ENCODE assay signal across 34 cellular contexts in genomic region chrX:153653556-153653955, GRCh38. TPM values are rescaled to one million over a fixed set of nuclear protein-coding genes. Genes with fewer than 3 reads are reported as not detected.
"Had no signal": no experiment of that assay in that cellular context is flagged by ENCODE, and none has a peak within 500 bp of the region (broad histone marks: within the 10 kb centered on the region; RNA-seq: fewer than 3 reads in every experiment).

No MANE protein-coding gene starts in this region.

- H2AFZ ChIP-seq: hepatocyte, parathyroid adenoma had no signal

- H3K4me3 Mint-ChIP-seq: dendritic cell treated with granulocyte-macrophage colony-stimulating factor and Interleukin-4, amounts not matched to agents 40 ng/mL and 50 ng/mL, for 4 days; endodermal cell; mesothelial cell of epicardium; natural killer cell treated with Interleukin-12 subunit alpha and Interleukin-12 subunit beta and Interleukin-15 and Interleukin-18, amount 100 ng/mL, for 72 hours; neural crest cell had no signal

- DNase-seq: colonic mucosa; effector CD8-positive, alpha-beta T cell; foreskin keratinocyte; heart left ventricle; left cardiac atrium; left lung; mesenchymal stem cell; mucosa of descending colon; naive B cell; stimulated activated CD4-positive, alpha-beta T cell treated with anti-CD3 and anti-CD28 coated beads, Interleukin-12 subunit alpha, Interleukin-12 subunit beta, amount 100 ng/mL, for 4 hours; stimulated activated CD4-positive, alpha-beta T cell treated with anti-CD3 and anti-CD28 coated beads, Interleukin-1b, Interleukin-23, amount 100 ng/mL, for 48 hours; stimulated activated CD4-positive, alpha-beta T cell treated with anti-CD3 and anti-CD28 coated beads, Interleukin-4, amount 100 ng/mL, for 1 hour; stimulated activated CD8-positive, alpha-beta memory T cell treated with anti-CD3 and anti-CD28 coated beads, Interleukin-4, amount 100 ng/mL, for 48 hours; stimulated activated naive CD4-positive, alpha-beta T cell; thyroid gland; trophoblast cell had no signal

- H3K4me3 ChIP-seq: colonic mucosa, gastroesophageal sphincter, heart left ventricle, hepatocyte, left lung, mucosa of descending colon, smooth muscle cell, stomach, thyroid gland had no signal

- ATAC-seq: esophagus mucosa; foreskin keratinocyte; gastroesophageal sphincter; heart left ventricle; left cardiac atrium; left lung; mucosa of descending colon; natural killer cell treated with Interleukin-12 subunit alpha and Interleukin-12 subunit beta and Interleukin-15 and Interleukin-18, amount 100 ng/mL, for 72 hours; sciatic nerve had no signal

- H3K4me1 ChIP-seq: colonic mucosa, foreskin keratinocyte, gastroesophageal sphincter, heart left ventricle, left lung, parathyroid adenoma, stomach, thyroid gland had no signal

- H3K4me2 ChIP-seq: hepatocyte, smooth muscle cell had no signal

- H3K9me3 ChIP-seq: colonic mucosa, left lung, mucosa of descending colon, neutrophil, thyroid gland had no signal

- H3K27me3 ChIP-seq: colonic mucosa, thyroid gland had no signal

- H3K79me2 ChIP-seq: hepatocyte, parathyroid adenoma had no signal

- H3K27me3 Mint-ChIP-seq: progenitor cell of endocrine pancreas had no signal

- H3K9ac ChIP-seq: parathyroid adenoma had no signal

- H3K27ac Mint-ChIP-seq: dendritic cell treated with granulocyte-macrophage colony-stimulating factor and Interleukin-4, amounts not matched to agents 40 ng/mL and 50 ng/mL, for 4 days; endodermal cell; mesothelial cell of epicardium; naive B cell; natural killer cell treated with Interleukin-12 subunit alpha and Interleukin-12 subunit beta and Interleukin-15 and Interleukin-18, amount 100 ng/mL, for 72 hours; progenitor cell of endocrine pancreas had no signal

- H3K27ac ChIP-seq: colonic mucosa, epithelial cell of prostate, foreskin keratinocyte, gastroesophageal sphincter, heart left ventricle, hepatocyte, left lung, neutrophil, parathyroid adenoma, stomach, thyroid gland had no signal

- FAIRE-seq: islet of Langerhans had no signal

- H3K4me1 Mint-ChIP-seq: endodermal cell, mesothelial cell of epicardium, naive B cell had no signal

- H3K36me3 Mint-ChIP-seq: mesothelial cell of epicardium; naive B cell; natural killer cell treated with Interleukin-12 subunit alpha and Interleukin-12 subunit beta and Interleukin-15 and Interleukin-18, amount 100 ng/mL, for 72 hours had no signal

- H3K36me3 ChIP-seq: colonic mucosa, gastroesophageal sphincter, heart left ventricle, left lung, neutrophil, stomach, thyroid gland had no signal

- H3K9me3 Mint-ChIP-seq: dendritic cell treated with granulocyte-macrophage colony-stimulating factor and Interleukin-4, amounts not matched to agents 40 ng/mL and 50 ng/mL, for 4 days; natural killer cell treated with Interleukin-12 subunit alpha and Interleukin-12 subunit beta and Interleukin-15 and Interleukin-18, amount 100 ng/mL, for 72 hours had no signal

RNA-seq across cellular contexts. Expression of gene DUSP9, which starts 6.6 kb away (rescaled TPM):
- total RNA-seq: chondrocyte; gastroesophageal sphincter; left cardiac atrium; mucosa of descending colon; natural killer cell treated with Interleukin-12 subunit alpha and Interleukin-12 subunit beta and Interleukin-15 and Interleukin-18, amount 100 ng/mL, for 72 hours; thyroid gland had no signal

RNA-seq across cellular contexts. Expression of gene PNCK, which starts 20.1 kb away (rescaled TPM):
- total RNA-seq: foreskin keratinocyte; lung microvascular endothelial cell; natural killer cell treated with Interleukin-12 subunit alpha and Interleukin-12 subunit beta and Interleukin-15 and Interleukin-18, amount 100 ng/mL, for 72 hours had no signal
